Comparison of ENCODE assay signal across 6 cellular contexts in genomic region chr22:37806409-37807338, GRCh38. TPM values are rescaled to one million over a fixed set of nuclear protein-coding genes. Genes with fewer than 3 reads are reported as not detected.
DNase-seq lines count a peak whose midpoint lies in the region; ATAC-seq lines count a peak whose summit lies in the region.

No MANE protein-coding gene starts in this region.

- WGBS in iPS DF 6.9 (ENCODE audit: insufficient coverage, insufficient read length), result no CpG with 5 or more reads among the region's 19 CpGs
- whole genome bisulfite sequencing in urinary bladder, result 3% methylated on average over 19 of the region's 19 CpGs

- H3K27me3 ChIP-seq in iPS DF 6.9 (ENCODE audit: control insufficient read depth, insufficient read depth, low read length), result peaks cover 13% of the 10 kb centered on the region

- H3K4me3 ChIP-seq in SK-N-MC (peak overlapping the region; percentile 79), iPS DF 6.9 (ENCODE audit: low read length) (peak overlapping the region; percentile 65; the same call in 1 of the 2 replicates), urinary bladder (ENCODE audit: low read depth, low read length) (peak overlapping the region; percentile 51)

- peak overlapping the region; percentile 84 for H3K9ac ChIP-seq in SK-N-MC (ENCODE audit: insufficient read length)

- H3K9me3 ChIP-seq in SK-N-MC (ENCODE audit: low read depth, low read length), result no peaks in the 10 kb centered on the region
- no peaks in the 10 kb centered on the region for H3K9me3 ChIP-seq in iPS DF 6.9 (ENCODE audit: control insufficient read depth, insufficient read depth, low read length)

- DNase-seq in ELR (ENCODE audit: low read depth) (peak; percentile 82), SK-N-MC (ENCODE audit: low read depth, low spot score) (no peak), iPS DF 6.9 (ENCODE audit: low read depth, low spot score) (no peak), activated gamma-delta T cell (lab: John Stamatoyannopoulos, UW) (no peak)

- H3K27ac ChIP-seq in SK-N-MC (peak overlapping the region; percentile 12; the same call in 1 of the 2 replicates), iPS DF 6.9 (ENCODE audit: low read length) (no peak overlapping the region), urinary bladder (ENCODE audit: low read depth) (no peak overlapping the region)

- H3K4me1 ChIP-seq in iPS DF 6.9 (ENCODE audit: control insufficient read depth, insufficient read depth, low read length) (peaks cover 7% of the 10 kb centered on the region), urinary bladder (ENCODE audit: insufficient read depth) (no peaks in the 10 kb centered on the region)

- no peak for ATAC-seq in HG02852 (IDR thresholded peaks at IDR 0.05; ENCODE audit: unreplicated experiment)

- no peaks in the 10 kb centered on the region for H3K36me3 ChIP-seq in SK-N-MC (ENCODE audit: insufficient read depth, low read length)
- H3K36me3 ChIP-seq in iPS DF 6.9 (ENCODE audit: control insufficient read depth, insufficient read depth, low read length), result no peaks in the 10 kb centered on the region
- no peaks in the 10 kb centered on the region for H3K36me3 ChIP-seq in urinary bladder (ENCODE audit: insufficient read depth)

RNA-seq across cellular contexts. Expression of gene GCAT, which starts 1.1 kb away (rescaled TPM):
- total RNA-seq in urinary bladder, result 9.3 TPM
- polyA plus RNA-seq in urinary bladder, result 17.0 TPM

RNA-seq across cellular contexts. Expression of gene GALR3, which starts 16.5 kb away (rescaled TPM):
- not detected for total RNA-seq in urinary bladder
- polyA plus RNA-seq in urinary bladder, result not detected

RNA-seq across cellular contexts. Expression of gene ANKRD54, which starts 37.5 kb away (rescaled TPM):
- 8.5 TPM for total RNA-seq in urinary bladder
- polyA plus RNA-seq in urinary bladder, result 26.2 TPM

RNA-seq across cellular contexts. Expression of gene EIF3L, which starts 42.5 kb away (rescaled TPM):
- total RNA-seq in urinary bladder, result 398 TPM
- 404 TPM for polyA plus RNA-seq in urinary bladder
